Comparison of ENCODE assay signal across 16 cellular contexts in the genomic region with DNA sequence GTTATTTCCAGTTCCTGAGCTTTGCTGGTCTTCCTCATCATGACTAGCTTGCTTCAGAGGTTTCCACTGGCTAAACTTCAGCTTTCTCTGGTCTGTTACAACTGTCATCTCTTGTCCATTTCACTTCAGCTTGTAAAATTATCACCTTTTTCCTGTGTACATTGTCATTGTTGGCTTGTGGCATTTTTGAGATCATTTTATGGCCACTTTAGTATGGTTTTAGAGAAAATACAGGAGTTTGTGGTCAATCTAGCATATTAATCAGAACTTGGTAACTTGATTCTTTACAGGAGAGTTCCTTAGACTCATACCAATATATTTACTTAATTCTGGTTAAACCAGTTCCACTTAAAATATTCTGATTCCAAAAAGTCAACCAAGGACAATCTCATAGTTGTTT.
DNase-seq lines count a peak whose midpoint lies in the region; ATAC-seq and TF ChIP-seq lines count a peak whose summit lies in the region.
"Had no signal": no experiment of that assay in that cellular context is flagged by ENCODE, and none has a peak within 500 bp of the region (broad histone marks: within the 10 kb centered on the region; RNA-seq: fewer than 3 reads in every experiment).

No MANE protein-coding gene starts in this region.

- intact Hi-C loops in left ventricle myocardium inferior (cut with micrococcal nuclease) = no loop called here
- intact Hi-C loops in Right ventricle myocardium superior (cut with DNase I) = no loop called here

- peak overlapping the region; percentile 71 for H3K4me3 Mint-ChIP-seq in type B pancreatic cell
- H3K4me3 Mint-ChIP-seq: natural killer cell had no signal

- H3K36me3 Mint-ChIP-seq in type B pancreatic cell = no peaks in the 10 kb centered on the region
- H3K36me3 Mint-ChIP-seq: activated naive CD4-positive, alpha-beta T cell treated with anti-CD3 and anti-CD28 coated beads, Interleukin-2, amount 50 U/mL, for 72 hours; natural killer cell had no signal

- no peaks in the 10 kb centered on the region for H3K27me3 Mint-ChIP-seq in type B pancreatic cell

- peaks cover 10% of the 10 kb centered on the region for H3K9me3 Mint-ChIP-seq in type B pancreatic cell
- H3K9me3 Mint-ChIP-seq: activated naive CD4-positive, alpha-beta T cell treated with anti-CD3 and anti-CD28 coated beads, Interleukin-2, amount 50 U/mL, for 72 hours had no signal

- H3K4me3 ChIP-seq in left ventricle myocardium inferior (peak overlapping the region; percentile 37), epithelial cell of esophagus (ENCODE audit: low read length) (no peak overlapping the region)
- H3K4me3 ChIP-seq: cardiac muscle cell, SJSA1, vagina had no signal

- ATAC-seq in Right ventricle myocardium superior (ENCODE audit: poor library complexity) (no peak), HG03175 (IDR thresholded peaks at IDR 0.05; ENCODE audit: unreplicated experiment) (no peak)
- ATAC-seq: activated naive CD4-positive, alpha-beta T cell treated with anti-CD3 and anti-CD28 coated beads, Interleukin-2, amount 50 U/mL, for 72 hours; natural killer cell had no signal

- TF ChIP-seq CTCF in left ventricle myocardium inferior (IDR thresholded peaks at IDR 0.05; ENCODE audit: borderline replicate concordance) (no peak), epithelial cell of esophagus (IDR thresholded peaks at IDR 0.05; ENCODE audit: insufficient read depth, low read depth, low read length, missing control alignments) (no peak), type B pancreatic cell (conservative IDR thresholded peaks at IDR 0.05) (no peak)

- DNase-seq in left ventricle myocardium inferior (no peak), Right ventricle myocardium superior (no peak), NCI-H2029 (lab: John Stamatoyannopoulos, UW) (peak; percentile 17), epithelial cell of esophagus (ENCODE audit: low read depth) (peak; percentile 37), type B pancreatic cell (ENCODE audit: extremely low spot score, unreplicated experiment) (no peak), islet precursor cell (no peak), A172 (ENCODE audit: low spot score) (no peak)
- DNase-seq: activated CD4-positive, alpha-beta T cell treated with anti-CD3 and anti-CD28 coated beads for 48 hours; effector CD4-positive, alpha-beta T cell; natural killer cell; NCI-H2171 had no signal

- H3K27ac ChIP-seq in left ventricle myocardium inferior (replicated peaks) = no peak overlapping the region
- H3K27ac ChIP-seq: cardiac muscle cell, SJSA1, vagina had no signal

- H3K4me1 ChIP-seq in left ventricle myocardium inferior = peaks cover 7% of the 10 kb centered on the region
- H3K4me1 ChIP-seq: SJSA1, vagina had no signal

- peaks cover 15% of the 10 kb centered on the region for H3K9me3 ChIP-seq in left ventricle myocardium inferior (replicated peaks)
- H3K9me3 ChIP-seq: SJSA1, vagina had no signal

- H3K27me3 ChIP-seq in left ventricle myocardium inferior (ENCODE audit: low read depth) = no peaks in the 10 kb centered on the region
- H3K27me3 ChIP-seq: cardiac muscle cell, SJSA1, vagina had no signal

- peaks cover 14% of the 10 kb centered on the region for H3K4me1 Mint-ChIP-seq in type B pancreatic cell (ENCODE audit: unreplicated experiment)
- H3K4me1 Mint-ChIP-seq: natural killer cell had no signal

- H3K27ac Mint-ChIP-seq in type B pancreatic cell = peak overlapping the region; percentile 91
- H3K27ac Mint-ChIP-seq: activated naive CD4-positive, alpha-beta T cell treated with anti-CD3 and anti-CD28 coated beads, Interleukin-2, amount 50 U/mL, for 72 hours; natural killer cell had no signal

- H3K36me3 ChIP-seq in left ventricle myocardium inferior = no peaks in the 10 kb centered on the region
- H3K36me3 ChIP-seq: cardiac muscle cell, SJSA1, vagina had no signal

Comparison
In these comparisons a context has a peak if more than half of its experiments do, and no peak if none do; other contexts are left out.
1. DNase-seq: peak in NCI-H2029 (single experiment) and epithelial cell of esophagus (single experiment); none in left ventricle myocardium inferior (single experiment), Right ventricle myocardium superior (single experiment), type B pancreatic cell (single experiment), islet precursor cell (single experiment) and A172 (single experiment).